In genomic region chr7:20784311-20785210, GRCh38 we compare ENCODE assay signal across 9 cellular contexts. TPM values are rescaled to one million over a fixed set of nuclear protein-coding genes. Genes with fewer than 3 reads are reported as not detected.
A peak's percentile ranks its signal among the peaks of the same experiment; 100 is the strongest.
DNase-seq lines count a peak whose midpoint lies in the region; ATAC-seq and TF ChIP-seq lines count a peak whose summit lies in the region.
"Had no signal": no experiment of that assay in that cellular context is flagged by ENCODE, and none has a peak within 500 bp of the region (broad histone marks: within the 10 kb centered on the region; RNA-seq: fewer than 3 reads in every experiment).

No MANE protein-coding gene starts in this region.

- H2AFZ ChIP-seq in neural progenitor cell (replicated peaks), result no peak overlapping the region

- peaks cover 66% of the 10 kb centered on the region for H4K20me1 ChIP-seq in neural progenitor cell (ENCODE audit: low read depth)

- no peak for ATAC-seq in GM21825 (IDR thresholded peaks at IDR 0.05; ENCODE audit: unreplicated experiment)
- ATAC-seq in HG03439 (IDR thresholded peaks at IDR 0.05; ENCODE audit: unreplicated experiment), result no peak
- no peak for ATAC-seq in HG02981 (IDR thresholded peaks at IDR 0.05; ENCODE audit: unreplicated experiment)

- H3K79me2 ChIP-seq in neural progenitor cell (ENCODE audit: low read depth), result peaks cover 67% of the 10 kb centered on the region

- H3K4me3 ChIP-seq in neural progenitor cell, result peak overlapping the region; percentile 94

- H3K4me1 Mint-ChIP-seq in chondrocyte (ENCODE audit: low read depth) (peaks cover 27% of the 10 kb centered on the region), neural progenitor cell (peaks cover 53% of the 10 kb centered on the region)

- peak overlapping the region; percentile 83 for H3K4me2 ChIP-seq in neural progenitor cell

- peaks cover 11% of the 10 kb centered on the region for H3K36me3 ChIP-seq in neural progenitor cell
- H3K36me3 ChIP-seq: neutrophil had no signal

- H3K36me3 Mint-ChIP-seq in chondrocyte (ENCODE audit: low read depth) (peaks cover 2% of the 10 kb centered on the region), neural progenitor cell (peaks cover 9% of the 10 kb centered on the region)

- H3K9me3 Mint-ChIP-seq in chondrocyte (ENCODE audit: low read depth) (no peaks in the 10 kb centered on the region), neural progenitor cell (peaks cover 3% of the 10 kb centered on the region)

- DNase-seq in DMS153 (lab: John Stamatoyannopoulos, UW) (peak; percentile 45), HuH-7.5 (ENCODE audit: low spot score) (peak; percentile 92), chondrocyte (ENCODE audit: low spot score) (no peak), neural progenitor cell (ENCODE audit: low spot score) (peak; percentile 74)
- no peak for DNase-seq in effector CD4-positive, alpha-beta T cell

- H3K4me1 ChIP-seq in neural progenitor cell, result peaks cover 53% of the 10 kb centered on the region

- peak overlapping the region; percentile 36 for H3K9ac ChIP-seq in neural progenitor cell

- H3K4me3 Mint-ChIP-seq in chondrocyte (ENCODE audit: unreplicated experiment) (no peak overlapping the region), neural progenitor cell (peak overlapping the region; percentile 95)

- peak; percentile 41 for TF ChIP-seq CTCF in chondrocyte (IDR thresholded peaks at IDR 0.05)
- peak; percentile 34 for TF ChIP-seq CTCF in neural progenitor cell (IDR thresholded peaks at IDR 0.05)

- peaks cover 73% of the 10 kb centered on the region for H3F3A ChIP-seq in neural progenitor cell (ENCODE audit: low read depth)

- peaks cover 64% of the 10 kb centered on the region for H3K27me3 ChIP-seq in neural progenitor cell

- H3K27ac ChIP-seq in neural progenitor cell, result peak overlapping the region; percentile 70
- H3K27ac ChIP-seq: neutrophil had no signal

- H3K27ac Mint-ChIP-seq in chondrocyte (ENCODE audit: unreplicated experiment), result no peak overlapping the region
- no peak overlapping the region for H3K27ac Mint-ChIP-seq in neural progenitor cell

- no peaks in the 10 kb centered on the region for H3K9me3 ChIP-seq in neural progenitor cell (ENCODE audit: low read depth)
- H3K9me3 ChIP-seq: neutrophil had no signal

- H3K27me3 Mint-ChIP-seq in chondrocyte (ENCODE audit: low read depth), result peaks cover 73% of the 10 kb centered on the region
- peaks cover 42% of the 10 kb centered on the region for H3K27me3 Mint-ChIP-seq in neural progenitor cell (ENCODE audit: insufficient read depth, low read depth)

RNA-seq across cellular contexts. Expression of gene SP8, which starts 2.1 kb away (rescaled TPM):
- total RNA-seq in chondrocyte (not detected in 3 replicates), neural progenitor cell (ENCODE audit: low replicate concordance) (19.8 and 60.7 TPM in 2 replicates)

Comparison
In these comparisons a context has a peak if more than half of its experiments do, and no peak if none do; other contexts are left out.
1. DNase-seq: peak in DMS153 (single experiment), HuH-7.5 (single experiment) and neural progenitor cell (single experiment); none in chondrocyte (single experiment) and effector CD4-positive, alpha-beta T cell (single experiment).
2. RNA of gene SP8, which starts 2.1 kb away (total RNA-seq): 19.8 to 60.7 TPM in neural progenitor cell; not detected in chondrocyte; every median in the first group is over 10 times any median in the second.